20 cellular contexts compared by ENCODE assay signal in genomic region chr13:102830646-102831045, GRCh38. TPM values are rescaled to one million over a fixed set of nuclear protein-coding genes. Genes with fewer than 3 reads are reported as not detected.
DNase-seq lines count a peak whose midpoint lies in the region; ATAC-seq, FAIRE-seq and TF ChIP-seq lines count a peak whose summit lies in the region.
"Had no signal": no experiment of that assay in that cellular context is flagged by ENCODE, and none has a peak within 500 bp of the region (broad histone marks: within the 10 kb centered on the region; RNA-seq: fewer than 3 reads in every experiment).

No MANE protein-coding gene starts in this region.

- no peak overlapping the region for H3K4me2 ChIP-seq in mammary epithelial cell (ENCODE audit: insufficient read depth, low read depth, low read length)

- TF ChIP-seq CTCF in MCF 10A (IDR thresholded peaks at IDR 0.05; ENCODE audit: unreplicated experiment) (no peak), mammary epithelial cell (conservative IDR thresholded peaks at IDR 0.05 in 1 of 2, IDR thresholded peaks at IDR 0.05 in 1 of 2; ENCODE audit: extremely low read depth in 1 of 2, insufficient read depth in 1 of 2, low read depth in 1 of 2, low read length in 2 of 2) (no peak), RWPE1 (conservative IDR thresholded peaks at IDR 0.05; ENCODE audit: low read depth) (no peak), transverse colon (IDR thresholded peaks at IDR 0.05) (no peak)

- H3K9ac ChIP-seq in mammary epithelial cell (ENCODE audit: insufficient read depth, low read length) = no peak overlapping the region

- CTCF ChIA-PET in MCF 10A (lab: Yijun Ruan, JAX) = interaction anchor here (0.9 to 1.2 kb wide), 3 partner anchors 15 to 239 kb away, joined by 3 to 4 read pairs (median 3); no protein-coding TSS in a partner anchor
- CTCF ChIA-PET in mammary epithelial cell (lab: Charles Lee; ENCODE audit: low non-redundant PET) = no interaction called here
- CTCF ChIA-PET in RWPE1 (lab: Yijun Ruan, JAX) = no interaction called here

- no peaks in the 10 kb centered on the region for H3K27me3 ChIP-seq in mammary epithelial cell (ENCODE audit: insufficient read depth, low read length)
- no peaks in the 10 kb centered on the region for H3K27me3 ChIP-seq in transverse colon
- H3K27me3 ChIP-seq: SJSA1 had no signal

- no peaks in the 10 kb centered on the region for H4K20me1 ChIP-seq in mammary epithelial cell (ENCODE audit: insufficient read depth, low read length)

- H3K4me1 ChIP-seq in mammary epithelial cell (ENCODE audit: insufficient read depth, low read length) (peaks cover 14% of the 10 kb centered on the region), transverse colon (peaks cover 0 to 8% (median 3%) of the 10 kb centered on the region in 4 donors)

- no peaks in the 10 kb centered on the region for H3K9me3 ChIP-seq in mammary epithelial cell (replicated peaks; ENCODE audit: insufficient read depth, low read length)
- no peaks in the 10 kb centered on the region for H3K9me3 ChIP-seq in transverse colon
- H3K9me3 ChIP-seq: SJSA1 had no signal

- no peaks in the 10 kb centered on the region for H3K27me3 Mint-ChIP-seq in MCF 10A (ENCODE audit: insufficient read depth, unreplicated experiment)
- H3K27me3 Mint-ChIP-seq: CD4-positive, alpha-beta T cell; IgD-negative memory B cell; stimulated activated naive B cell treated with anti-CD40 and anti-IgM and Interleukin-4, amounts not matched to agents 10 μg/mL and 1 μg/mL and 100 μg/mL, for 72 hours; type B pancreatic cell had no signal

- dilution Hi-C loops in mammary epithelial cell (cut with HindIII; ENCODE audit: low sequenced_read_pairs) = no loop called here

- no peak overlapping the region for H2AFZ ChIP-seq in mammary epithelial cell (ENCODE audit: low read depth, low read length)

- DNase-seq in MCF 10A (ENCODE audit: unreplicated experiment) (peak; percentile 51), mammary epithelial cell (no peak), RWPE1 (ENCODE audit: low spot score) (no peak), transverse colon (peak; percentile 67), NCI-H748 (lab: John Stamatoyannopoulos, UW; ENCODE audit: unreplicated experiment) (no peak), NCI-H2107 (lab: John Stamatoyannopoulos, UW) (no peak)
- DNase-seq in activated naive CD4-positive, alpha-beta T cell treated with anti-CD3 and anti-CD28 coated beads, Interleukin-2, amount 50 U/mL, for 72 hours (ENCODE audit: low spot score in 2 of 2) = no peak
- DNase-seq: activated naive CD4-positive, alpha-beta T cell treated with Interleukin-2 at 50 U/mL for 16 hours; CD4-positive, alpha-beta T cell; cortex of kidney; mesenchymal stem cell; NCI-H1930; NCI-H524; stimulated activated naive B cell treated with anti-CD40 and anti-IgM and Interleukin-4, amounts not matched to agents 10 μg/mL and 1 μg/mL and 100 μg/mL, for 72 hours had no signal

- peak; percentile 61 for FAIRE-seq in islet of Langerhans (lab: Jason Lieb, UNC)
- FAIRE-seq: astrocyte had no signal

- no peak for TF ChIP-seq POLR2A in transverse colon (IDR thresholded peaks at IDR 0.05)

- no peak overlapping the region for H3K4me3 Mint-ChIP-seq in MCF 10A (ENCODE audit: unreplicated experiment)
- H3K4me3 Mint-ChIP-seq: CD4-positive, alpha-beta T cell; nephron; stimulated activated naive B cell treated with anti-CD40 and anti-IgM and Interleukin-4, amounts not matched to agents 10 μg/mL and 1 μg/mL and 100 μg/mL, for 72 hours; type B pancreatic cell had no signal

- H3K36me3 ChIP-seq in mammary epithelial cell (ENCODE audit: insufficient read depth, low read length) = peaks cover 4% of the 10 kb centered on the region
- peaks cover 0 to 12% (median 4%) of the 10 kb centered on the region in 4 donors for H3K36me3 ChIP-seq in transverse colon

- H3K27ac Mint-ChIP-seq in MCF 10A (ENCODE audit: low read depth, unreplicated experiment) = no peak overlapping the region
- H3K27ac Mint-ChIP-seq in activated naive CD4-positive, alpha-beta T cell treated with anti-CD3 and anti-CD28 coated beads, Interleukin-2, amount 50 U/mL, for 72 hours = no peak overlapping the region
- H3K27ac Mint-ChIP-seq: CD4-positive, alpha-beta T cell; IgD-negative memory B cell; nephron; stimulated activated naive B cell treated with anti-CD40 and anti-IgM and Interleukin-4, amounts not matched to agents 10 μg/mL and 1 μg/mL and 100 μg/mL, for 72 hours; type B pancreatic cell had no signal

- peaks cover 40% of the 10 kb centered on the region for H3K36me3 Mint-ChIP-seq in MCF 10A (ENCODE audit: insufficient read depth, unreplicated experiment)
- no peaks in the 10 kb centered on the region for H3K36me3 Mint-ChIP-seq in activated naive CD4-positive, alpha-beta T cell treated with anti-CD3 and anti-CD28 coated beads, Interleukin-2, amount 50 U/mL, for 72 hours

- POLR2A ChIA-PET in MCF 10A (lab: Yijun Ruan, JAX) = interaction anchor here (4.0 kb wide), 1 partner anchor 15 kb away, joined by 28 read pairs; the partner anchor contains the start of gene ERCC5
- POLR2A ChIA-PET in RWPE1 (lab: Yijun Ruan, JAX; ENCODE audit: low non-redundant PET) = no interaction called here

- H3K4me3 ChIP-seq in mammary epithelial cell (replicated peaks in 1 of 3; ENCODE audit: insufficient read depth in 1 of 3, low read depth in 2 of 3, low read length in 3 of 3) (no peak overlapping the region), transverse colon (no peak overlapping the region)
- H3K4me3 ChIP-seq: SJSA1 had no signal

- 21% methylated on average over 4 of the region's 4 CpGs for WGBS in mammary epithelial cell (ENCODE audit: low coverage, missing lambda C conversion rate)
- 21 to 38% methylated on average over 2 to 4 of the region's 4 CpGs for WGBS in transverse colon (ENCODE audit: low coverage in 1 of 2), 2 donors

- intact Hi-C loops in MCF 10A (cut with micrococcal nuclease) = no loop called here
- intact Hi-C loops in mammary epithelial cell (cut with micrococcal nuclease) = no loop called here
- intact Hi-C loops in transverse colon (cut with DNase I; ENCODE audit: low total_unique reads) = no loop called here

- H3K27ac ChIP-seq in mammary epithelial cell (ENCODE audit: insufficient read depth, low read depth, low read length) (no peak overlapping the region), RWPE1 (peak overlapping the region; percentile 68), transverse colon (no peak overlapping the region)
- H3K27ac ChIP-seq: SJSA1 had no signal

- no peak for TF ChIP-seq EP300 in transverse colon (IDR thresholded peaks at IDR 0.05; ENCODE audit: low read depth)

- no TSS peak for BruUV-seq in MCF 10A (replicated peaks; lab: Mats Ljungman, UMichigan)
- BruUV-seq in mammary epithelial cell (replicated peaks; lab: Mats Ljungman, UMichigan) = no TSS peak

- H3K9me3 Mint-ChIP-seq in MCF 10A (ENCODE audit: unreplicated experiment) = no peaks in the 10 kb centered on the region
- no peaks in the 10 kb centered on the region for H3K9me3 Mint-ChIP-seq in activated naive CD4-positive, alpha-beta T cell treated with anti-CD3 and anti-CD28 coated beads, Interleukin-2, amount 50 U/mL, for 72 hours
- H3K9me3 Mint-ChIP-seq: CD4-positive, alpha-beta T cell; IgD-negative memory B cell; nephron; stimulated activated naive B cell treated with anti-CD40 and anti-IgM and Interleukin-4, amounts not matched to agents 10 μg/mL and 1 μg/mL and 100 μg/mL, for 72 hours; type B pancreatic cell had no signal

- H3K4me1 Mint-ChIP-seq in MCF 10A (ENCODE audit: insufficient read depth, unreplicated experiment) = peaks cover 20% of the 10 kb centered on the region
- H3K4me1 Mint-ChIP-seq: IgD-negative memory B cell; nephron; stimulated activated naive B cell treated with anti-CD40 and anti-IgM and Interleukin-4, amounts not matched to agents 10 μg/mL and 1 μg/mL and 100 μg/mL, for 72 hours had no signal

- in situ Hi-C loops in mammary epithelial cell (cut with MboI; ENCODE audit: low sequenced_read_pairs in 2 of 2) = no loop called here
- in situ Hi-C loops in transverse colon (cut with MboI; ENCODE audit: low pct_ligation_motif_present in 1 of 4, low pct_unique_long_range_greater_than_20kb in 1 of 4, low sequenced_read_pairs in 3 of 4) = no loop called here

- ATAC-seq in activated naive CD4-positive, alpha-beta T cell treated with anti-CD3 and anti-CD28 coated beads, Interleukin-2, amount 50 U/mL, for 72 hours = no peak
- ATAC-seq: stimulated activated naive B cell treated with anti-CD40 and anti-IgM and Interleukin-4, amounts not matched to agents 10 μg/mL and 1 μg/mL and 100 μg/mL, for 72 hours had no signal

- peaks cover 4% of the 10 kb centered on the region for H3K79me2 ChIP-seq in mammary epithelial cell (ENCODE audit: insufficient read depth, low read length)

RNA-seq across cellular contexts. Expression of gene ERCC5, which starts 15.2 kb away (rescaled TPM):
- 68.1 and 68.8 TPM in 2 replicates for total RNA-seq in MCF 10A (2022)
- 10 to 100 TPM; 56.3 to 59.1 TPM for total RNA-seq in mammary epithelial cell
- 20.8 TPM for polyA plus RNA-seq in mammary epithelial cell
- polyA minus RNA-seq in mammary epithelial cell = 60.3 TPM
- total RNA-seq in transverse colon = 100 to 1,000 TPM in 1 of 4 donors, 10 to 100 TPM in 3; 64.4 to 116 (median 84.9) TPM
- total RNA-seq in activated naive CD4-positive, alpha-beta T cell treated with anti-CD3 and anti-CD28 coated beads, Interleukin-2, amount 50 U/mL, for 72 hours = 10 to 100 TPM; 69.7 to 84.6 TPM

RNA-seq across cellular contexts. Expression of gene BIVM, which starts 31.7 kb away (rescaled TPM):
- total RNA-seq in MCF 10A (2022) = 33.1 and 36.6 TPM in 2 replicates
- 10 to 100 TPM; 24.0 to 26.2 TPM for total RNA-seq in mammary epithelial cell
- polyA plus RNA-seq in mammary epithelial cell = 8.4 TPM
- polyA minus RNA-seq in mammary epithelial cell = 4.2 TPM
- 10 to 100 TPM in 3 of 4 donors, 1 to 10 TPM in 1; 3.0 to 31.4 (median 23.9) TPM for total RNA-seq in transverse colon
- 10 to 100 TPM in 1 of 2 donors, 1 to 10 TPM in 1; 4.6 to 17.9 TPM for total RNA-seq in activated naive CD4-positive, alpha-beta T cell treated with anti-CD3 and anti-CD28 coated beads, Interleukin-2, amount 50 U/mL, for 72 hours

RNA-seq across cellular contexts. Expression of gene POGLUT2, which starts 31.9 kb away (rescaled TPM):
- total RNA-seq in MCF 10A (2022) (8.3 and 9.0 TPM in 2 replicates), mammary epithelial cell (1 to 10 TPM; 6.3 to 9.7 TPM), transverse colon (1 to 10 TPM in 2 of 4 donors, under 1 TPM in 1, not detected in 1; 0.75 to 3.5 (median 2.0) TPM)
- 6.1 TPM for polyA plus RNA-seq in mammary epithelial cell
- 12.9 TPM for polyA minus RNA-seq in mammary epithelial cell
- 1 to 10 TPM; 1.8 to 4.3 TPM for total RNA-seq in activated naive CD4-positive, alpha-beta T cell treated with anti-CD3 and anti-CD28 coated beads, Interleukin-2, amount 50 U/mL, for 72 hours
- total RNA-seq: CD4-positive, alpha-beta T cell had no signal

RNA-seq across cellular contexts. Expression of gene TEX30, which starts 57.1 kb away (rescaled TPM):
- total RNA-seq in MCF 10A (2022) = 10.7 and 14.2 TPM in 2 replicates
- total RNA-seq in mammary epithelial cell = 10 to 100 TPM; 10.5 to 14.2 TPM
- 16.6 TPM for polyA plus RNA-seq in mammary epithelial cell
- polyA minus RNA-seq in mammary epithelial cell = 9.0 TPM
- total RNA-seq in transverse colon = 1 to 10 TPM in 3 of 4 donors, not detected in 1; 5.4 to 6.0 (median 6.0) TPM
- 10 to 100 TPM; 17.4 to 23.4 TPM for total RNA-seq in activated naive CD4-positive, alpha-beta T cell treated with anti-CD3 and anti-CD28 coated beads, Interleukin-2, amount 50 U/mL, for 72 hours

Comparison
In these comparisons a context has a peak if more than half of its experiments do, and no peak if none do; other contexts are left out.
1. DNase-seq: peak in MCF 10A (single experiment) and transverse colon (single experiment); none in mammary epithelial cell (single experiment), RWPE1 (single experiment), activated naive CD4-positive, alpha-beta T cell treated with anti-CD3 and anti-CD28 coated beads, Interleukin-2, amount 50 U/mL, for 72 hours (0 of 2), NCI-H748 (single experiment) and NCI-H2107 (single experiment).